3 cellular contexts compared by ENCODE assay signal in the genomic region with DNA sequence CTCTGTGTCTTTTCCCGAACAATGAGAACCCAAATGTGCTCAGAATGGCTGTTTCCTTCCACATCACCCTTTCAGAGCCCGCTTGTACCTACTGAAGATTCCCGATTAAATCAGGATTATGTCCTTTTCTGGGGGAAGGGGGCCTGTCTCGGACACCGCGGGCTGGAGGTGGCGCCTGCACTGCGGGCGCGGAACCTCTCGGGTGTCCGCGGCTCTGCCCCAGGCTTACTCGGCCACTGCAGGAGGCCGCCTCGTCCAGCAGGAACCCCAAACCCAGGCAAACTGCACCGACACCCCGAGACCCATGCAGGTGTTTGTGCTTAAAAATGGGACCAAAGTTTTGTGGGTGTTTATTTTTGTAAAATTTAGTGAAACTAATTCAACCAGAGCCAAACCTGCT.
"Had no signal": no experiment of that assay in that cellular context is flagged by ENCODE, and none has a peak within 500 bp of the region (broad histone marks: within the 10 kb centered on the region; RNA-seq: fewer than 3 reads in every experiment).

No MANE protein-coding gene starts in this region.

- ATAC-seq: GM12878 had no signal

- DNase-seq: GDM1, GF-D8 had no signal

- H3K4me3 ChIP-seq: GM12878 had no signal
